ENCODE assay signal across 8 cellular contexts in the genomic region with DNA sequence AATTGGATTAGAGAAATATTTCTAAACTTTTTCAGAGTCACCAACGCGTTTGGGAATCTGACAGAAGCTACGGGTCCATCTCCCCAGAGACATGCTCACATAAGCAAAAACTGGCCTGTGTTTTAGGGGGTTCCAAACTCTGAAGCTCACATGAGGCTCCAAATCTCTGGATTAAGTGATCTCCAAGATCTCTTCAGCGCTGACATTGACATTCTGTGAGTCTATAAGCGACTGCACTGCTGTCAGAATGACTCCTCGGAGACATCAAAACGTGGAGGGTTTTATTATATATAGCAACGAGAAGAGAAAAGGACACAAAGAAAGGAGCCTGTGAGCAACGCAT. TPM values are rescaled to one million over a fixed set of nuclear protein-coding genes. Genes with fewer than 3 reads are reported as not detected.
DNase-seq lines count a peak whose midpoint lies in the region; ATAC-seq, FAIRE-seq and TF ChIP-seq lines count a peak whose summit lies in the region.

No MANE protein-coding gene starts in this region.

- peak; percentile 79 for FAIRE-seq in GM19239 (lab: Jason Lieb, UNC)

- H3K4me1 Mint-ChIP-seq in T-cell, result peaks cover 26 to 35% (median 30%) of the 10 kb centered on the region in 3 donors

- in situ Hi-C loops in gastrocnemius medialis (cut with MboI; ENCODE audit: low sequenced_read_pairs in 4 of 4), result loop anchor here (5.0 kb wide), 3 partner anchors 176 to 241 kb away; no protein-coding TSS in a partner anchor

- TF ChIP-seq CTCF in fibroblast of villous mesenchyme (IDR thresholded peaks at IDR 0.05; ENCODE audit: insufficient read depth, low read depth, low read length) (no peak), gastrocnemius medialis (IDR thresholded peaks at IDR 0.05 in 4 of 5, conservative IDR thresholded peaks at IDR 0.05 in 1 of 5) (no peak)

- H3K4me3 Mint-ChIP-seq in T-cell, result peak overlapping the region; percentile 85 to 100 (median 86)

- H3K27ac Mint-ChIP-seq in T-cell, result peak overlapping the region; percentile 53 to 82

- no peaks in the 10 kb centered on the region for H3K36me3 Mint-ChIP-seq in T-cell

- ATAC-seq in T-cell (replicated peaks in 1 of 4) (no peak), gastrocnemius medialis (peak; percentile 6 to 13), GM18909 (IDR thresholded peaks at IDR 0.05; ENCODE audit: poor library complexity, unreplicated experiment) (no peak), GM19035 (IDR thresholded peaks at IDR 0.05; ENCODE audit: unreplicated experiment) (no peak)

- no peaks in the 10 kb centered on the region for H3K9me3 Mint-ChIP-seq in T-cell

- H3K27me3 Mint-ChIP-seq in T-cell, result no peaks in the 10 kb centered on the region

- intact Hi-C loops in gastrocnemius medialis (cut with DNase I; ENCODE audit: low total_unique reads), result loop anchor here (5.0 kb wide), 3 partner anchors 76 to 116 kb away; no protein-coding TSS in a partner anchor

- H3K9me3 ChIP-seq in gastrocnemius medialis, result no peaks in the 10 kb centered on the region

- peak overlapping the region; percentile 46 for H3K4me3 ChIP-seq in fibroblast of villous mesenchyme (ENCODE audit: low read depth, low read length)
- peak overlapping the region; percentile 72 to 94 (median 88) for H3K4me3 ChIP-seq in gastrocnemius medialis

- CTCF ChIA-PET in T-cell (lab: Charles Lee), result interaction anchor here in 1 of 2 donors (0.9 kb wide), 1 partner anchor 8 kb away, joined by 4 read pairs; no protein-coding TSS in a partner anchor

- no peak for TF ChIP-seq POLR2A in gastrocnemius medialis (IDR thresholded peaks at IDR 0.05)

- H3K36me3 ChIP-seq in gastrocnemius medialis, result no peaks in the 10 kb centered on the region

- no peaks in the 10 kb centered on the region for H3K27me3 ChIP-seq in gastrocnemius medialis

- DNase-seq in GM19239 (ENCODE audit: insufficient read length, low spot score), result no peak
- no peak for DNase-seq in T-cell
- DNase-seq in fibroblast of villous mesenchyme (ENCODE audit: low read depth), result no peak
- no peak for DNase-seq in gastrocnemius medialis
- DNase-seq in HUDEP-2 (lab: John Stamatoyannopoulos, UW; ENCODE audit: unreplicated experiment in 76 of 76), result no peak
- DNase-seq in SHP77 treated with DMSO at 0.1 percent for 48 hours (lab: John Stamatoyannopoulos, UW), result no peak

- POLR2A ChIA-PET in T-cell (lab: Charles Lee), result no interaction called here

- H3K27ac ChIP-seq in gastrocnemius medialis, result peak overlapping the region; percentile 90 to 98 (median 97)

- H3K4me1 ChIP-seq in gastrocnemius medialis, result peaks cover 34 to 35% of the 10 kb centered on the region in 2 donors

RNA-seq across cellular contexts. Expression of a gene that starts 0.6 kb away (rescaled TPM):
- 10 to 100 TPM in 1 of 5 donors, 1 to 10 TPM in 4; 6.0 to 11.4 (median 9.1) TPM for total RNA-seq in T-cell
- 8.1 and 16.0 TPM in 2 replicates for total RNA-seq in fibroblast of villous mesenchyme
- total RNA-seq in gastrocnemius medialis, result 10 to 100 TPM; 16.5 to 98.7 (median 43.8) TPM

Comparison
In these comparisons a context has a peak if more than half of its experiments do, and no peak if none do; other contexts are left out.
1. ATAC-seq: peak in gastrocnemius medialis (2 of 2); none in T-cell (0 of 4), GM18909 (single experiment) and GM19035 (single experiment).